Comparison of ENCODE assay signal across 23 cellular contexts in the genomic region with DNA sequence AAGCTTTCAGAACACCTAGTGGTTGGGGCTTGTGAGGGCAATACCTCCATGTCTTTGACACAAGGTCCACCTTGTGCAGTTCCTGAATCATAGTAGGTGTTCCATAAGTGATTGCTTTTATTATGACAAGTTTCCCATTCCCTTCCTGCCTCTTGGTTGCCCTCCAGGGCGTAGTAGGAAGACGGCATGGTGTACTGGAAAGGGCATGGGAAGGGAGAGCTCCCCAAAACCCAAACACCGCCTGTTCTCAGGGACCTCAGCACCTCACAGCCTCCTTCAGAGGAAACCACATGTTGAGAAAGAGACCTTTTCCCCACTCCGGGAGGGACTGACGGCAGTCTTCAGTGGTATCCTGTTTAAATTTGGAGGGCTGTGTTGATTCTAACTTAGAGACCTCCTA. TPM values are rescaled to one million over a fixed set of nuclear protein-coding genes. Genes with fewer than 3 reads are reported as not detected.
DNase-seq lines count a peak whose midpoint lies in the region; ATAC-seq lines count a peak whose summit lies in the region.
"Had no signal": no experiment of that assay in that cellular context is flagged by ENCODE, and none has a peak within 500 bp of the region (broad histone marks: within the 10 kb centered on the region; RNA-seq: fewer than 3 reads in every experiment).

No MANE protein-coding gene starts in this region.

- no peak overlapping the region for H2AFZ ChIP-seq in GM23248
- H2AFZ ChIP-seq: GM23338 had no signal

- peak overlapping the region; percentile 31 for H3K4me3 Mint-ChIP-seq in activated T-cell treated with anti-CD3 and anti-CD28 coated beads, Interleukin-2, amount 50 U/mL, for 24 hours
- H3K4me3 Mint-ChIP-seq in natural killer cell treated with Interleukin-12 subunit alpha and Interleukin-12 subunit beta and Interleukin-15 and Interleukin-18, amount 100 ng/mL, for 72 hours = peak overlapping the region; percentile 62
- H3K4me3 Mint-ChIP-seq: GM23338, nephron progenitor cell had no signal

- 97 to 100% methylated on average over 5 of the region's 5 CpGs for WGBS in GM23248 (ENCODE audit: low coverage in 1 of 2, low lambda C conversion rate in 2 of 2, missing lambda C conversion rate in 2 of 2), 2 experiments

- H3K9ac ChIP-seq in GM23248 = no peak overlapping the region

- ATAC-seq in activated naive CD4-positive, alpha-beta T cell treated with anti-CD3 and anti-CD28 coated beads, Interleukin-2, amount 50 U/mL, for 72 hours = no peak
- no peak for ATAC-seq in natural killer cell treated with Interleukin-12 subunit alpha and Interleukin-12 subunit beta and Interleukin-15 and Interleukin-18, amount 100 ng/mL, for 72 hours
- ATAC-seq in HG03469 (IDR thresholded peaks at IDR 0.05; ENCODE audit: unreplicated experiment) = no peak
- ATAC-seq: gastroesophageal sphincter, GM12878, GM23338, right lobe of liver had no signal

- peak; percentile 23 for DNase-seq in activated T-cell treated with anti-CD3 and anti-CD28 coated beads, Interleukin-2, amount 50 U/mL, for 24 hours
- no peak for DNase-seq in activated T-cell treated with anti-CD3 and anti-CD28 coated beads, Interleukin-2, amount 50 U/mL, for 1 hour
- DNase-seq in activated naive CD4-positive, alpha-beta T cell treated with anti-CD3 and anti-CD28 coated beads, Interleukin-2, amount 50 U/mL, for 72 hours (ENCODE audit: low spot score in 2 of 2) = peak in 1 of 2 donors; percentile 45
- no peak for DNase-seq in natural killer cell treated with Interleukin-12 subunit alpha and Interleukin-12 subunit beta and Interleukin-15 and Interleukin-18, amount 100 ng/mL, for 72 hours (ENCODE audit: low spot score)
- no peak for DNase-seq in NCI-H2081 treated with DMSO at 0.1 percent for 48 hours (lab: John Stamatoyannopoulos, UW)
- no peak for DNase-seq in GM23248
- DNase-seq: ACHN; activated CD4-positive, CD25-positive, alpha-beta regulatory T cell; anterior cingulate cortex; C1 segment of cervical spinal cord; effector CD8-positive, alpha-beta T cell; NCI-H1105 treated with DMSO at 0.1 percent for 48 hours; NCI-H524; nephron progenitor cell; Peyer's patch; right lobe of liver; T-helper 9 cell had no signal

- H3K79me2 ChIP-seq in GM23248 (ENCODE audit: insufficient read depth) = peaks cover 21% of the 10 kb centered on the region

- no peaks in the 10 kb centered on the region for H4K20me1 ChIP-seq in GM23248 (ENCODE audit: insufficient read depth)

- no peaks in the 10 kb centered on the region for H3K9me3 ChIP-seq in KOPT-K1 (ENCODE audit: insufficient read depth, low read length, poor library complexity, severe bottlenecking)
- no peaks in the 10 kb centered on the region for H3K9me3 ChIP-seq in GM23248 (ENCODE audit: low read depth)
- H3K9me3 ChIP-seq: esophagus muscularis mucosa, gastroesophageal sphincter, Peyer's patch, right lobe of liver had no signal

- no peaks in the 10 kb centered on the region for H3F3A ChIP-seq in GM23248 (ENCODE audit: insufficient read depth)

- H3K27ac Mint-ChIP-seq in activated T-cell treated with anti-CD3 and anti-CD28 coated beads, Interleukin-2, amount 50 U/mL, for 24 hours = peak overlapping the region; percentile 97
- peak overlapping the region; percentile 61 to 92 for H3K27ac Mint-ChIP-seq in activated naive CD4-positive, alpha-beta T cell treated with anti-CD3 and anti-CD28 coated beads, Interleukin-2, amount 50 U/mL, for 72 hours
- peak overlapping the region; percentile 93 to 99 for H3K27ac Mint-ChIP-seq in natural killer cell treated with Interleukin-12 subunit alpha and Interleukin-12 subunit beta and Interleukin-15 and Interleukin-18, amount 100 ng/mL, for 72 hours
- H3K27ac Mint-ChIP-seq: GM23338, nephron progenitor cell had no signal

- H3K27me3 ChIP-seq in GM23248 (replicated peaks; ENCODE audit: insufficient read depth) = no peaks in the 10 kb centered on the region
- H3K27me3 ChIP-seq: esophagus muscularis mucosa, gastroesophageal sphincter, Peyer's patch, right lobe of liver had no signal

- peaks cover 89% of the 10 kb centered on the region for H3K36me3 Mint-ChIP-seq in activated T-cell treated with anti-CD3 and anti-CD28 coated beads, Interleukin-2, amount 50 U/mL, for 24 hours (ENCODE audit: low read depth)
- peaks cover 56 to 75% of the 10 kb centered on the region in 2 donors for H3K36me3 Mint-ChIP-seq in activated naive CD4-positive, alpha-beta T cell treated with anti-CD3 and anti-CD28 coated beads, Interleukin-2, amount 50 U/mL, for 72 hours
- H3K36me3 Mint-ChIP-seq in natural killer cell treated with Interleukin-12 subunit alpha and Interleukin-12 subunit beta and Interleukin-15 and Interleukin-18, amount 100 ng/mL, for 72 hours = peaks cover 42% of the 10 kb centered on the region

- H3K4me1 ChIP-seq in GM23248 (ENCODE audit: insufficient read depth) = no peaks in the 10 kb centered on the region
- H3K4me1 ChIP-seq: esophagus muscularis mucosa, gastroesophageal sphincter, Peyer's patch, right lobe of liver had no signal

- H3K4me2 ChIP-seq in GM23248 (ENCODE audit: unreplicated experiment) = no peak overlapping the region
- H3K4me2 ChIP-seq: GM23338 had no signal

- in situ Hi-C loops in GM23248 (cut with MboI) = no loop called here

- no peak overlapping the region for H3K4me3 ChIP-seq in GM23248
- H3K4me3 ChIP-seq: esophagus muscularis mucosa, gastroesophageal sphincter, GM12878, GM23338, Peyer's patch, right lobe of liver had no signal

- H3K27me3 Mint-ChIP-seq in activated T-cell treated with anti-CD3 and anti-CD28 coated beads, Interleukin-2, amount 50 U/mL, for 24 hours = no peaks in the 10 kb centered on the region
- H3K27me3 Mint-ChIP-seq in natural killer cell treated with Interleukin-12 subunit alpha and Interleukin-12 subunit beta and Interleukin-15 and Interleukin-18, amount 100 ng/mL, for 72 hours = no peaks in the 10 kb centered on the region

- peaks cover 93% of the 10 kb centered on the region for H3K4me1 Mint-ChIP-seq in activated T-cell treated with anti-CD3 and anti-CD28 coated beads, Interleukin-2, amount 50 U/mL, for 24 hours (ENCODE audit: low read depth)
- peaks cover 66 to 82% of the 10 kb centered on the region in 2 donors for H3K4me1 Mint-ChIP-seq in natural killer cell treated with Interleukin-12 subunit alpha and Interleukin-12 subunit beta and Interleukin-15 and Interleukin-18, amount 100 ng/mL, for 72 hours (ENCODE audit: low read depth in 2 of 2)

- peaks cover 93% of the 10 kb centered on the region for H3K36me3 ChIP-seq in KOPT-K1 (ENCODE audit: insufficient read depth, low read length)
- H3K36me3 ChIP-seq in GM23248 (ENCODE audit: low read depth) = no peaks in the 10 kb centered on the region

- H3K9me2 ChIP-seq in GM23248 (ENCODE audit: insufficient read depth) = no peaks in the 10 kb centered on the region

- H3K27ac ChIP-seq in KOPT-K1 (ENCODE audit: low read depth, low read length, poor library complexity, severe bottlenecking) (peak overlapping the region; percentile 17), GM23248 (no peak overlapping the region)
- H3K27ac ChIP-seq: esophagus muscularis mucosa, gastroesophageal sphincter, Peyer's patch, right lobe of liver had no signal

- H3K9me3 Mint-ChIP-seq in activated T-cell treated with anti-CD3 and anti-CD28 coated beads, Interleukin-2, amount 50 U/mL, for 24 hours = no peaks in the 10 kb centered on the region
- H3K9me3 Mint-ChIP-seq in activated naive CD4-positive, alpha-beta T cell treated with anti-CD3 and anti-CD28 coated beads, Interleukin-2, amount 50 U/mL, for 72 hours = peaks cover 0 to 5% of the 10 kb centered on the region in 2 donors
- H3K9me3 Mint-ChIP-seq in natural killer cell treated with Interleukin-12 subunit alpha and Interleukin-12 subunit beta and Interleukin-15 and Interleukin-18, amount 100 ng/mL, for 72 hours = no peaks in the 10 kb centered on the region
- H3K9me3 Mint-ChIP-seq: GM23338, nephron progenitor cell had no signal

RNA-seq across cellular contexts. Expression of gene EVL, which starts 21.1 kb away (rescaled TPM):
- 100 to 1,000 TPM; 342 to 426 TPM for total RNA-seq in activated naive CD4-positive, alpha-beta T cell treated with anti-CD3 and anti-CD28 coated beads, Interleukin-2, amount 50 U/mL, for 72 hours
- total RNA-seq in natural killer cell treated with Interleukin-12 subunit alpha and Interleukin-12 subunit beta and Interleukin-15 and Interleukin-18, amount 100 ng/mL, for 72 hours = 100 to 1,000 TPM; 109 to 232 TPM
- 15.8 and 29.9 TPM in 2 replicates for total RNA-seq in GM23248 (2014; rRNA removed; shearing (Covaris generic))
- polyA plus RNA-seq in GM23248 (2016; fragmentation: Nextera tagmentation; extraction: Ambion mirVana) = 6.2 and 6.6 TPM in 2 replicates
